9 cellular contexts compared by ENCODE assay signal in genomic region chr20:63940472-63941266, GRCh38. TPM values are rescaled to one million over a fixed set of nuclear protein-coding genes. Genes with fewer than 3 reads are reported as not detected.
DNase-seq lines count a peak whose midpoint lies in the region; ATAC-seq, FAIRE-seq and TF ChIP-seq lines count a peak whose summit lies in the region.
"Had no signal": no experiment of that assay in that cellular context is flagged by ENCODE, and none has a peak within 500 bp of the region (broad histone marks: within the 10 kb centered on the region; RNA-seq: fewer than 3 reads in every experiment).

No MANE protein-coding gene starts in this region.

- peaks cover 18 to 34% of the 10 kb centered on the region in 2 donors for H3K36me3 Mint-ChIP-seq in CD4-positive, alpha-beta memory T cell
- peaks cover 22% of the 10 kb centered on the region for H3K36me3 Mint-ChIP-seq in endodermal cell (ENCODE audit: low read depth)
- H3K36me3 Mint-ChIP-seq in natural killer cell treated with Interleukin-12 subunit alpha and Interleukin-12 subunit beta and Interleukin-15 and Interleukin-18, amount 100 ng/mL, for 72 hours: no peaks in the 10 kb centered on the region

- peaks cover 0 to 2% (median 0%) of the 10 kb centered on the region in 8 donors for H3K9me3 Mint-ChIP-seq in CD4-positive, alpha-beta memory T cell
- H3K9me3 Mint-ChIP-seq in endodermal cell: no peaks in the 10 kb centered on the region
- no peaks in the 10 kb centered on the region for H3K9me3 Mint-ChIP-seq in natural killer cell treated with Interleukin-12 subunit alpha and Interleukin-12 subunit beta and Interleukin-15 and Interleukin-18, amount 100 ng/mL, for 72 hours

- no peak for TF ChIP-seq CTCF in HL-60 (IDR thresholded peaks at IDR 0.05; ENCODE audit: insufficient read depth, low read length)
- TF ChIP-seq CTCF in endodermal cell (conservative IDR thresholded peaks at IDR 0.05): no peak
- TF ChIP-seq CTCF in brain microvascular endothelial cell (IDR thresholded peaks at IDR 0.05; ENCODE audit: low read depth, low read length, missing control alignments): no peak

- peak overlapping the region in 2 of 8 donors; percentile 13 for H3K4me3 Mint-ChIP-seq in CD4-positive, alpha-beta memory T cell
- no peak overlapping the region for H3K4me3 Mint-ChIP-seq in endodermal cell
- peak overlapping the region; percentile 55 for H3K4me3 Mint-ChIP-seq in natural killer cell treated with Interleukin-12 subunit alpha and Interleukin-12 subunit beta and Interleukin-15 and Interleukin-18, amount 100 ng/mL, for 72 hours

- peaks cover 48% of the 10 kb centered on the region for H3K36me3 ChIP-seq in CD4-positive, alpha-beta memory T cell (ENCODE audit: insufficient read depth, low read length)
- peaks cover 31% of the 10 kb centered on the region for H3K36me3 ChIP-seq in endodermal cell (ENCODE audit: control insufficient read depth, insufficient read depth, low read length)
- peaks cover 62% of the 10 kb centered on the region for H3K36me3 ChIP-seq in brain microvascular endothelial cell (replicated peaks)

- peaks cover 5 to 25% (median 17%) of the 10 kb centered on the region in 4 donors for H3K4me1 Mint-ChIP-seq in CD4-positive, alpha-beta memory T cell
- H3K4me1 Mint-ChIP-seq in endodermal cell: no peaks in the 10 kb centered on the region
- peaks cover 14% of the 10 kb centered on the region in 2 donors for H3K4me1 Mint-ChIP-seq in natural killer cell treated with Interleukin-12 subunit alpha and Interleukin-12 subunit beta and Interleukin-15 and Interleukin-18, amount 100 ng/mL, for 72 hours (ENCODE audit: low read depth in 2 of 2)

- POLR2A ChIA-PET in CD4-positive, alpha-beta memory T cell (lab: Charles Lee; ENCODE audit: partially characterized antibody): interaction anchor here (1.2 to 2.7 kb wide), 4 partner anchors 10 to 45 kb away, joined by 3 to 8 read pairs (median 3); partner anchors contain the start of gene UCKL1

- H3K27me3 Mint-ChIP-seq in CD4-positive, alpha-beta memory T cell: no peaks in the 10 kb centered on the region
- no peaks in the 10 kb centered on the region for H3K27me3 Mint-ChIP-seq in endodermal cell (ENCODE audit: insufficient read depth)
- H3K27me3 Mint-ChIP-seq in natural killer cell treated with Interleukin-12 subunit alpha and Interleukin-12 subunit beta and Interleukin-15 and Interleukin-18, amount 100 ng/mL, for 72 hours: no peaks in the 10 kb centered on the region

- in situ Hi-C loops in brain microvascular endothelial cell (cut with HindIII; ENCODE audit: low pct_ligation_motif_present, low sequenced_read_pairs): no loop called here

- CTCF ChIA-PET in CD4-positive, alpha-beta memory T cell (lab: Charles Lee; ENCODE audit: partially characterized antibody): interaction anchor here (1.0 to 1.2 kb wide), 3 partner anchors 33 to 117 kb away, joined by 3 read pairs; no protein-coding TSS in a partner anchor

- FAIRE-seq in frontal cortex (lab: Jason Lieb, UNC): no peak
- FAIRE-seq: keratinocyte had no signal

- ATAC-seq in natural killer cell treated with Interleukin-12 subunit alpha and Interleukin-12 subunit beta and Interleukin-15 and Interleukin-18, amount 100 ng/mL, for 72 hours: no peak

- no peak overlapping the region for H3K4me3 ChIP-seq in CD4-positive, alpha-beta memory T cell (ENCODE audit: low read length in 2 of 2)
- no peak overlapping the region for H3K4me3 ChIP-seq in HL-60 (replicated peaks; ENCODE audit: insufficient read depth, low read length)
- H3K4me3 ChIP-seq in endodermal cell (ENCODE audit: low read length): no peak overlapping the region
- no peak overlapping the region for H3K4me3 ChIP-seq in brain microvascular endothelial cell (ENCODE audit: low read depth, low read length)

- no peaks in the 10 kb centered on the region for H3K9me3 ChIP-seq in CD4-positive, alpha-beta memory T cell (ENCODE audit: control insufficient read depth in 1 of 2, low read length in 2 of 2)
- no peaks in the 10 kb centered on the region for H3K9me3 ChIP-seq in endodermal cell (ENCODE audit: control insufficient read depth, low read length)

- peak overlapping the region; percentile 36 for H3K27ac ChIP-seq in CD4-positive, alpha-beta memory T cell (ENCODE audit: low read depth, low read length)
- H3K27ac ChIP-seq in HL-60 (replicated peaks) (peak overlapping the region; percentile 58), endodermal cell (ENCODE audit: low read depth, low read length) (no peak overlapping the region), brain microvascular endothelial cell (no peak overlapping the region)

- peaks cover 24% of the 10 kb centered on the region for H3K4me1 ChIP-seq in CD4-positive, alpha-beta memory T cell (ENCODE audit: insufficient read depth, low read length)
- H3K4me1 ChIP-seq in endodermal cell (ENCODE audit: control insufficient read depth, insufficient read depth, low read length): no peaks in the 10 kb centered on the region

- intact Hi-C loops in CD4-positive, alpha-beta memory T cell (cut with micrococcal nuclease): no loop called here

- H3K9ac ChIP-seq in endodermal cell (ENCODE audit: extremely low read depth, low read length, poor library complexity, severe bottlenecking): no peak overlapping the region

- peak overlapping the region in 6 of 7 donors; percentile 12 to 82 (median 53) for H3K27ac Mint-ChIP-seq in CD4-positive, alpha-beta memory T cell
- H3K27ac Mint-ChIP-seq in endodermal cell: no peak overlapping the region
- H3K27ac Mint-ChIP-seq in natural killer cell treated with Interleukin-12 subunit alpha and Interleukin-12 subunit beta and Interleukin-15 and Interleukin-18, amount 100 ng/mL, for 72 hours: peak overlapping the region in 1 of 2 donors; percentile 49

- 96 to 97% methylated on average over 39 to 58 of the region's 58 CpGs for WGBS in endodermal cell (ENCODE audit: insufficient coverage in 1 of 2, insufficient read length in 1 of 2), 2 experiments

- no peaks in the 10 kb centered on the region for H3K27me3 ChIP-seq in CD4-positive, alpha-beta memory T cell (ENCODE audit: insufficient read depth, low read length)
- no peaks in the 10 kb centered on the region for H3K27me3 ChIP-seq in HL-60 (ENCODE audit: insufficient read depth, poor library complexity, severe bottlenecking)
- no peaks in the 10 kb centered on the region for H3K27me3 ChIP-seq in endodermal cell (ENCODE audit: control insufficient read depth, insufficient read depth, low read length, poor library complexity, severe bottlenecking)
- no peaks in the 10 kb centered on the region for H3K27me3 ChIP-seq in brain microvascular endothelial cell (replicated peaks)

- peak in 1 of 5 donors; percentile 34 for DNase-seq in CD4-positive, alpha-beta memory T cell
- DNase-seq in HL-60 (ENCODE audit: low read depth in 1 of 2, low spot score in 1 of 2): no peak
- DNase-seq in endodermal cell: peak; percentile 77
- DNase-seq in natural killer cell treated with Interleukin-12 subunit alpha and Interleukin-12 subunit beta and Interleukin-15 and Interleukin-18, amount 100 ng/mL, for 72 hours (ENCODE audit: low spot score): no peak
- no peak for DNase-seq in NCI-H2227 treated with DMSO at 0.1 percent for 48 hours (lab: John Stamatoyannopoulos, UW)
- no peak for DNase-seq in brain microvascular endothelial cell
- DNase-seq in frontal cortex (ENCODE audit: low spot score in 2 of 2): no peak
- DNase-seq: COR-L47 had no signal

RNA-seq across cellular contexts. Expression of gene UCKL1, which starts 15.5 kb away (rescaled TPM):
- total RNA-seq in CD4-positive, alpha-beta memory T cell: 10 to 100 TPM; 53.7 to 55.1 TPM
- polyA plus RNA-seq in CD4-positive, alpha-beta memory T cell: 10 to 100 TPM; 26.2 to 31.8 TPM
- total RNA-seq in endodermal cell (10 to 100 TPM; 36.5 to 47.8 TPM), frontal cortex (14.3 TPM)
- 41.0 TPM for polyA plus RNA-seq in endodermal cell (2013, experiment 1 of 2)
- polyA plus RNA-seq in endodermal cell (2013, experiment 2 of 2): 37.5 TPM
- total RNA-seq in natural killer cell treated with Interleukin-12 subunit alpha and Interleukin-12 subunit beta and Interleukin-15 and Interleukin-18, amount 100 ng/mL, for 72 hours: 10 to 100 TPM; 32.6 to 52.9 TPM

RNA-seq across cellular contexts. Expression of gene ZNF512B, which starts 29.1 kb away (rescaled TPM):
- total RNA-seq in CD4-positive, alpha-beta memory T cell: 10 to 100 TPM; 20.7 to 22.0 TPM
- 1 to 10 TPM in 1 of 2 donors, under 1 TPM in 1; 0.20 to 1.7 TPM for polyA plus RNA-seq in CD4-positive, alpha-beta memory T cell
- total RNA-seq in endodermal cell (10 to 100 TPM; 23.7 to 26.8 TPM), frontal cortex (15.9 TPM)
- polyA plus RNA-seq in endodermal cell (2013, experiment 1 of 2): 14.3 TPM
- 11.6 TPM for polyA plus RNA-seq in endodermal cell (2013, experiment 2 of 2)
- total RNA-seq in natural killer cell treated with Interleukin-12 subunit alpha and Interleukin-12 subunit beta and Interleukin-15 and Interleukin-18, amount 100 ng/mL, for 72 hours: 10 to 100 TPM in 1 of 2 donors, 1 to 10 TPM in 1; 9.6 to 13.8 TPM

RNA-seq across cellular contexts. Expression of gene SAMD10, which starts 38.8 kb away (rescaled TPM):
- 1 to 10 TPM; 7.4 to 7.5 TPM for total RNA-seq in CD4-positive, alpha-beta memory T cell
- polyA plus RNA-seq in CD4-positive, alpha-beta memory T cell: 10 to 100 TPM in 1 of 2 donors, 1 to 10 TPM in 1; 9.7 to 13.0 TPM
- total RNA-seq in endodermal cell (1 to 10 TPM; 5.6 to 6.0 TPM), frontal cortex (5.7 TPM)
- 7.2 TPM for polyA plus RNA-seq in endodermal cell (2013, experiment 1 of 2)
- polyA plus RNA-seq in endodermal cell (2013, experiment 2 of 2): 7.0 TPM
- 10 to 100 TPM; 33.3 to 33.6 TPM for total RNA-seq in natural killer cell treated with Interleukin-12 subunit alpha and Interleukin-12 subunit beta and Interleukin-15 and Interleukin-18, amount 100 ng/mL, for 72 hours

RNA-seq across cellular contexts. Expression of gene PRPF6, which starts 40.3 kb away (rescaled TPM):
- 10 to 100 TPM; 86.4 to 88.7 TPM for total RNA-seq in CD4-positive, alpha-beta memory T cell
- 100 to 1,000 TPM in 1 of 2 donors, 10 to 100 TPM in 1; 63.8 to 101 TPM for polyA plus RNA-seq in CD4-positive, alpha-beta memory T cell
- 10 to 100 TPM; 73.3 to 73.9 TPM for total RNA-seq in endodermal cell
- polyA plus RNA-seq in endodermal cell (2013, experiment 1 of 2): 58.8 TPM
- 53.3 TPM for polyA plus RNA-seq in endodermal cell (2013, experiment 2 of 2)
- 10 to 100 TPM; 65.9 to 87.7 TPM for total RNA-seq in natural killer cell treated with Interleukin-12 subunit alpha and Interleukin-12 subunit beta and Interleukin-15 and Interleukin-18, amount 100 ng/mL, for 72 hours
- total RNA-seq in frontal cortex: 81.9 TPM

RNA-seq across cellular contexts. Expression of gene DNAJC5, which starts 45.7 kb away (rescaled TPM):
- total RNA-seq in CD4-positive, alpha-beta memory T cell: 10 to 100 TPM; 53.3 to 54.4 TPM
- 1 to 10 TPM; 4.9 to 9.2 TPM for polyA plus RNA-seq in CD4-positive, alpha-beta memory T cell
- total RNA-seq in endodermal cell (10 to 100 TPM; 25.8 to 26.8 TPM), frontal cortex (102 TPM)
- polyA plus RNA-seq in endodermal cell (2013, experiment 1 of 2): 26.0 TPM
- 25.3 TPM for polyA plus RNA-seq in endodermal cell (2013, experiment 2 of 2)
- 10 to 100 TPM; 67.6 to 89.1 TPM for total RNA-seq in natural killer cell treated with Interleukin-12 subunit alpha and Interleukin-12 subunit beta and Interleukin-15 and Interleukin-18, amount 100 ng/mL, for 72 hours

Comparison
In these comparisons a context has a peak if more than half of its experiments do, and no peak if none do; other contexts are left out.
1. H3K27ac ChIP-seq: peak in CD4-positive, alpha-beta memory T cell (single experiment) and HL-60 (single experiment); none in endodermal cell (single experiment) and brain microvascular endothelial cell (single experiment).